Comparison of ENCODE assay signal across 8 cellular contexts in the genomic region with DNA sequence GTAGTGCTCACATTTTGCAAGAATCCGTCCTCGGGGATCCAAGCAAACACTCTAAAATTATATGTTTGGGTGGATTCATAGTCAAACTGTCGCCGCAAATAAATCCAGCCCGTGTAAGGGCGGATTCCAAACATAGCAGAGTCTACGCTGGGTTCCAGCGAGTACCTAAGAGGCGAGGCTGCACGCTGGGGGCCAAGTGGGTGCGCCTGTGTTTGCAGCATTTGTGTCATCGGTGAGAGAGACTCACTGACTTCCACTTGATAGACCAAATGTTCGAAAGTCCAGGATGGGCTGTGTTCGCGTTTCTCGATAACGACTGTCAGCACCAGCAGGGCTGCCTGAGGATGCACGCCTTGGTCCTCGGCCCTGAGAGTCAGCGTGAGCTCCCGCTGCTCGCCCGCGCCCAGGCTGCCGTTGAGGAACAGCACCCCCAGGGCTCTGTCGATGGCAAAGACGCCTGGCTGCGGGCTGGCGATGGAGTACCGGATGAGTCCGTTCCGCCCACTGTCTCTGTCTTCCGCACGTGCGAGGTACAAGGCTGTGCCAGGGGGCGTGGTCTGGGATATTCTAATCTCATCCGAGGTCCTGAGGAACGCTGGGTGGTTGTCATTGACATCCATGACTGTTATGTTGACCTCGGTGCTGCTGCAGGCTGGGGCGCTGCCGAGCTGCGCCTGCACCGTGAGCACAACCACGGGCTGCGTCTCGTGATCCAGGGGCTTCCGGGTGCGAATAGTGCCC.
A peak's percentile ranks its signal among the peaks of the same experiment; 100 is the strongest.
DNase-seq lines count a peak whose midpoint lies in the region; ATAC-seq lines count a peak whose summit lies in the region.

No MANE protein-coding gene starts in this region.

- peak overlapping the region; percentile 61 for H3K4me3 ChIP-seq in HUES48 (ENCODE audit: low read depth, low read length)
- H3K4me3 ChIP-seq in effector memory CD4-positive, alpha-beta T cell (ENCODE audit: insufficient read depth, low read depth, low read length, poor library complexity, severe bottlenecking): peak overlapping the region; percentile 27
- H3K4me3 ChIP-seq in neuron (ENCODE audit: low read length): peak overlapping the region; percentile 24
- H3K4me3 ChIP-seq in thymus (ENCODE audit: low read length): peak overlapping the region; percentile 42

- H3K27me3 ChIP-seq in HUES48 (ENCODE audit: control insufficient read depth, insufficient read depth, low read length): peaks cover 31% of the 10 kb centered on the region
- no peaks in the 10 kb centered on the region for H3K27me3 ChIP-seq in effector memory CD4-positive, alpha-beta T cell (replicated peaks; ENCODE audit: control insufficient read depth, insufficient read depth, low read length, poor library complexity, severe bottlenecking)
- no peaks in the 10 kb centered on the region for H3K27me3 ChIP-seq in neuron (ENCODE audit: insufficient read depth, low read length)
- no peaks in the 10 kb centered on the region for H3K27me3 ChIP-seq in thymus (ENCODE audit: control insufficient read depth, insufficient read depth)

- DNase-seq in AG08396 (ENCODE audit: low spot score) (peak; percentile 3), NCI-H2107 (lab: John Stamatoyannopoulos, UW) (no peak)
- peak; percentile 58 to 69 for DNase-seq in activated CD4-positive, alpha-beta T cell treated with anti-CD3 and anti-CD28 coated beads, Interleukin-2, amount 50 U/mL, for 48 hours
- DNase-seq in effector memory CD4-positive, alpha-beta T cell: peak; percentile 1 to 15 (median 9)

- no peak overlapping the region for H3K27ac ChIP-seq in HUES48 (ENCODE audit: low read depth, low read length)
- no peak overlapping the region for H3K27ac ChIP-seq in effector memory CD4-positive, alpha-beta T cell (ENCODE audit: insufficient read depth, low read length, poor library complexity, severe bottlenecking)
- H3K27ac ChIP-seq in thymus (ENCODE audit: low read depth): no peak overlapping the region

- no peak overlapping the region for H2AFZ ChIP-seq in neuron (ENCODE audit: low read depth, low read length)

- H3K36me3 ChIP-seq in HUES48 (ENCODE audit: control insufficient read depth, insufficient read depth, low read length) (no peaks in the 10 kb centered on the region), neuron (ENCODE audit: insufficient read depth, low read length) (no peaks in the 10 kb centered on the region), thymus (ENCODE audit: control insufficient read depth, insufficient read depth) (no peaks in the 10 kb centered on the region)
- no peaks in the 10 kb centered on the region for H3K36me3 ChIP-seq in effector memory CD4-positive, alpha-beta T cell (ENCODE audit: control insufficient read depth, insufficient read depth, low read length)

- H3K9me3 ChIP-seq in HUES48 (ENCODE audit: control insufficient read depth, insufficient read depth, low read length) (no peaks in the 10 kb centered on the region), neuron (ENCODE audit: low read length) (no peaks in the 10 kb centered on the region), thymus (ENCODE audit: control insufficient read depth) (no peaks in the 10 kb centered on the region)
- no peaks in the 10 kb centered on the region for H3K9me3 ChIP-seq in effector memory CD4-positive, alpha-beta T cell (ENCODE audit: control insufficient read depth, low read length)

- peak; percentile 73 for ATAC-seq in GM19455 (IDR thresholded peaks at IDR 0.05; ENCODE audit: unreplicated experiment)

- no peaks in the 10 kb centered on the region for H3K4me1 ChIP-seq in HUES48 (ENCODE audit: control insufficient read depth, insufficient read depth, low read length)
- no peaks in the 10 kb centered on the region for H3K4me1 ChIP-seq in effector memory CD4-positive, alpha-beta T cell (ENCODE audit: control insufficient read depth, insufficient read depth, low read length, poor library complexity, severe bottlenecking)
- H3K4me1 ChIP-seq in neuron (ENCODE audit: insufficient read depth, low read length): no peaks in the 10 kb centered on the region
- H3K4me1 ChIP-seq in thymus (ENCODE audit: control insufficient read depth, insufficient read depth, low read length): no peaks in the 10 kb centered on the region

- H3K9ac ChIP-seq in HUES48 (ENCODE audit: low read depth, low read length): no peak overlapping the region

- 8% methylated on average over 48 of the region's 48 CpGs for WGBS in thymus
